8 cellular contexts compared by ENCODE assay signal in the genomic region with DNA sequence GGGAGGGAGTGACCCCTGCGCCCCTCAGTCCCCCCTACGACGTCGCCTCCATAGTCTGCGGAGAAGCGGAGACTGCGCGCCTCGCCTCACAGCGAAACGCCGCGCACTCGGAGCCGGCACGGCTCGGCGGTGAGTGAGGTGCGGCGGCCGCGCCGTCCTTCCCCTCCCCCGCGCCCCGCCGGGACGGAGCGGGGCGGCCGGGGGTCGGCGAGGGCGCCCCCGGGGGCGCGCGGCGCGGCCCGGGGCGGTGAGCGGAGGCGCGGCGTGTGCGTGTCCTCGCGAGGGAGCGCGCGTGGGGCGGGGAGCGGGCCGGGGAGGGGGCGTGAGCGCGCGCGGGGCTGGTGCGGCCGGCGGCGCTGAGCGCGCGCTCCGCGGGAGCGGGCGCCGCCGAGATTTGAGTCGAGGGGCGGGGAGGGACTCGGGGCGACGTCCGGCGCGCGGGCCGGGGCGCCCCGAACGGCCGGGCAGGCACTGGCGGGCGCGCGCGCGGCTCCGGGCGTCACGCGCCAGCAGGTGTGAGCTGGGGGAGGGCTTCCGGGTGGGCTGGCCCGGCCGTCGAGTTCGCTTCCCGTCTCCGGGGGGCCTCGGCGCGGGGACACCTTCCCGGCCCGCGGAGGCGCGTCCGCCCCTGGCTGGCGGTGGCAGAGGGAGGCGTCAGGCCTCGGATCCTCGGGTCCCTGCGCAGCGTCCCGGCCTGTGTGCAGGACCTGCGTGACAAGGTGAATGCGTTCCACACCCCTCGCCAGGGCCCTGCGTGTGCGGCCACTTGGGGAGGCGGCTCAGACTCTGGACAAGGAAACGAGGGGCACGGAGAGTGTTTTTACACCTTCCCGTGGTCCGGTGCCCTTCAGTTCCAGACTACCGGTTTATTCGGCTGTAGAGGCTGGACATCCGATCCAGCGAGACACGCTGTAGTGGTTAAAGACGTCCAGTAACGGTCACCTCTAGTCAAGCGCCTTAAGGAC. TPM values are rescaled to one million over a fixed set of nuclear protein-coding genes. Genes with fewer than 3 reads are reported as not detected.
DNase-seq lines count a peak whose midpoint lies in the region; ATAC-seq, FAIRE-seq and TF ChIP-seq lines count a peak whose summit lies in the region.

No MANE protein-coding gene starts in this region.

- H3K27me3 Mint-ChIP-seq in HFFc6 (ENCODE audit: insufficient read depth) = peaks cover 9% of the 10 kb centered on the region
- peaks cover 0 to under 1% (median 0%) of the 10 kb centered on the region in 3 donors for H3K27me3 Mint-ChIP-seq in naive B cell

- H3K27ac Mint-ChIP-seq in HFFc6 = peak overlapping the region; percentile 97
- H3K27ac Mint-ChIP-seq in naive B cell = peak overlapping the region; percentile 99 to 100 (median 100)

- no peak for TF ChIP-seq CTCF in HFFc6 (IDR thresholded peaks at IDR 0.05)

- H3K9me3 Mint-ChIP-seq in HFFc6 (no peaks in the 10 kb centered on the region), naive B cell (no peaks in the 10 kb centered on the region)

- DNase-seq in GM12892 (ENCODE audit: insufficient read length) (peak; percentile 71), HFFc6 (no peak), NCI-H2171 treated with DMSO at 0.1 percent for 48 hours (lab: John Stamatoyannopoulos, UW) (peak; percentile 59), naive B cell (peak; percentile 79), NCI-H187 (lab: John Stamatoyannopoulos, UW) (no peak)
- peak; percentile 88 for DNase-seq in activated CD8-positive, alpha-beta memory T cell treated with anti-CD3 and anti-CD28 coated beads, Interleukin-2, amount 50 U/mL, for 48 hours
- DNase-seq in stimulated activated CD8-positive, alpha-beta memory T cell treated with anti-CD3 and anti-CD28 coated beads, Interleukin-7, amount 100 ng/mL, for 48 hours (ENCODE audit: extremely low read depth in 1 of 2, low read depth in 1 of 2) = peak; percentile 69 to 76

- no peaks in the 10 kb centered on the region for H3K36me3 Mint-ChIP-seq in HFFc6 (ENCODE audit: low read depth)
- H3K36me3 Mint-ChIP-seq in naive B cell = peaks cover 0 to 8% of the 10 kb centered on the region in 2 donors

- H3K4me1 Mint-ChIP-seq in HFFc6 (ENCODE audit: low read depth) = peaks cover 27% of the 10 kb centered on the region; the same call in 1 of the 2 replicates
- peaks cover 34 to 57% (median 36%) of the 10 kb centered on the region in 3 donors for H3K4me1 Mint-ChIP-seq in naive B cell

- FAIRE-seq in GM12892 (lab: Jason Lieb, UNC) = peak; percentile 85

- H3K4me3 Mint-ChIP-seq in HFFc6 (peak overlapping the region; percentile 94), naive B cell (peak overlapping the region; percentile 84 to 99 (median 98))

- TF ChIP-seq POLR2A in GM12892 (IDR thresholded peaks at IDR 0.05; ENCODE audit: low read depth, low read length) = peak; percentile 59; the same call in 1 of the 2 replicates

- ATAC-seq in esophagus mucosa = peak; percentile 8
- peak; percentile 13 to 15 for ATAC-seq in naive B cell (ENCODE audit: low read depth in 2 of 2)

RNA-seq across cellular contexts. Expression of a gene that starts 50.4 kb away (rescaled TPM):
- polyA plus RNA-seq in GM12892 (2012; ENCODE audit: missing spikeins) = 0.02 TPM
- total RNA-seq in HFFc6 (2021; fragmentation: NEBNext Ultra II Directional; extraction: Animal tissue kit (Norgen Biotek cat#: 25700)) = not detected
- 50.7 TPM for total RNA-seq in esophagus mucosa
- polyA plus RNA-seq in naive B cell (ENCODE audit: low read depth in 6 of 6) = under 1 TPM in 1 of 6 donors, not detected in 5; 0.05 TPM

Comparison
In these comparisons a context has a peak if more than half of its experiments do, and no peak if none do; other contexts are left out.
1. DNase-seq: peak in GM12892 (single experiment), NCI-H2171 treated with DMSO at 0.1 percent for 48 hours (single experiment), activated CD8-positive, alpha-beta memory T cell treated with anti-CD3 and anti-CD28 coated beads, Interleukin-2, amount 50 U/mL, for 48 hours (single experiment), naive B cell (single experiment) and stimulated activated CD8-positive, alpha-beta memory T cell treated with anti-CD3 and anti-CD28 coated beads, Interleukin-7, amount 100 ng/mL, for 48 hours (2 of 2); none in HFFc6 (single experiment) and NCI-H187 (0 of 2).
2. RNA of a gene that starts 50.4 kb away (total RNA-seq): 50.7 TPM in esophagus mucosa (single experiment); not detected in HFFc6; every median in the first group is over 10 times any median in the second.